Comparison of ENCODE assay signal across 9 cellular contexts in the genomic region with DNA sequence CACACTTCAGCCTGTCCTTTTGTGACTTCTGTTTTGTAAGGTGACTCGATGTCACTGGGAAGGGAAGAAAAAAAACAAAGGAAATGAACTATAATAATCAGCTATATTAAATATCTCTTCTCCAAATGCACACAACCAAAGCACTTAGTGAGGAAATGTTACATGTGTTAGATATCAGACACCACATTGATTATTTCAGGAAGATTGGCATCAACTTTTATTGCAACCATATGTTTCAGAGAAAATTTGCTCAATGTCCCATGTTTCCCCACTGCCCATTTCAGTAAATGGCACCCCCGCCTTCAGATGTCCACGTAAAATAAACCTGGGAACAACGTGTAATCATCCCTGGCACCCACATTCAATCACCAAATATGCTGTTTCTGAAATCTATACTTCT.
"Had no signal": no experiment of that assay in that cellular context is flagged by ENCODE, and none has a peak within 500 bp of the region (broad histone marks: within the 10 kb centered on the region; RNA-seq: fewer than 3 reads in every experiment).

No MANE protein-coding gene starts in this region.

- H3K4me1 ChIP-seq: HAP-1 had no signal

- DNase-seq: GM23248, GOT3, H7, H9, HCEC 1CT, HFFc6 had no signal

- H3K9ac ChIP-seq: GM23248 had no signal

- H3K9me3 ChIP-seq: HAP-1 had no signal

- H3K27ac ChIP-seq: GM23248 had no signal

- H3K4me2 ChIP-seq: GM23338 had no signal

- H3K9me3 Mint-ChIP-seq: GM23338, H9, HFFc6 had no signal

- ATAC-seq: GM23338, HCT116 had no signal

- H3K36me3 ChIP-seq: HAP-1 had no signal

- H3K4me3 ChIP-seq: GM23248, GM23338, HAP-1 had no signal

- H2AFZ ChIP-seq: GM23248, GM23338 had no signal

- H3K27ac Mint-ChIP-seq: GM23338, H9, HFFc6 had no signal

- H3K4me3 Mint-ChIP-seq: GM23338, H9, HFFc6 had no signal
